ENCODE assay signal across 8 cellular contexts in the genomic region with DNA sequence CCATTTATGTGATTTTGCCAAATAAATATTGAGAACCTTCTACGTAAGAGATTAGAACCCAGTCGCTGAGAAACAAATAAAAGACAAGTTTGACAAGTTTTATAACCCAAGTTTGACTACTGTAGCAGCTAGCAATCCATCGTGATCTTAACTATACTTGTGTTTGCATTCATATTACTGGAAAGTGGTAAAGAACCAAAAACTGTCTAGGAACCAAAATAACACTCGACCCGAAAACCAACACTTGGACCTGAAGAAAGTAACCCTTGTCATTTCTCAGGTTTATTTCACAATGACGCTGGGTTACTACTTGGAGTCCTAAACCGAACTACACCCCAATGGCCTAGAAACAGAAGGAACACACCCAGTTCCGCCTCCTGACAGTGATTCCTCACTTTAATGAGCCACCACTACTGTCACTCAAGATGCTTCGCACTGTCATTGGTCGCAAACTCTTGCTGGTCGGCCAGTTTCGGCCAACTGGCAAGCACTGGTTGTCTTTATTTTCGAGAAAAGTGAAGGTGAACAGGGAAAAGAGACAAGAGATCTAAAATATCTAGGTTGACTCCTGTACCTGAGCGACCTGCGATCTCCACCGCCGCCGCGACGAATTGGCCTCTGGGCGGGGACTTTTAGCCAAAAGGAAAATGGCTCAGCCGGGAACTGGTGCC. TPM values are rescaled to one million over a fixed set of nuclear protein-coding genes. Genes with fewer than 3 reads are reported as not detected.
A peak's percentile ranks its signal among the peaks of the same experiment; 100 is the strongest.
DNase-seq lines count a peak whose midpoint lies in the region; ATAC-seq and TF ChIP-seq lines count a peak whose summit lies in the region.

No MANE protein-coding gene starts in this region.

- ATAC-seq in GM21786 (IDR thresholded peaks at IDR 0.05; ENCODE audit: unreplicated experiment): peak; percentile 96

- DNase-seq in DMS153 treated with DMSO at 0.1 percent for 48 hours (lab: John Stamatoyannopoulos, UW; ENCODE audit: unreplicated experiment) (peak; percentile 93), KG1 (lab: John Stamatoyannopoulos, UW) (peak; percentile 35)
- peak; percentile 78 to 79 for DNase-seq in activated T-cell treated with anti-CD3 and anti-CD28 coated beads, Interleukin-2, amount 50 U/mL, for 48 hours
- peak; percentile 45 to 49 for DNase-seq in stimulated activated CD8-positive, alpha-beta memory T cell treated with anti-CD3 and anti-CD28 coated beads, Interleukin-4, amount 100 ng/mL, for 4 hours (ENCODE audit: low read depth in 2 of 2, low spot score in 1 of 2)

- H3K4me1 ChIP-seq in esophagus (ENCODE audit: control insufficient read depth in 2 of 2, insufficient read depth in 2 of 2, low read length in 1 of 2) (no peaks in the 10 kb centered on the region), mucosa of rectum (ENCODE audit: control insufficient read depth in 2 of 2, insufficient read depth in 2 of 2, low read length in 2 of 2) (peaks cover 9 to 17% of the 10 kb centered on the region in 2 donors)

- H3K9ac ChIP-seq in mucosa of rectum (ENCODE audit: low read depth in 1 of 2, low read length in 2 of 2): peak overlapping the region; percentile 92 to 97

- H3K27me3 ChIP-seq in esophagus (ENCODE audit: control insufficient read depth in 1 of 2, insufficient read depth in 2 of 2, low read length in 2 of 2) (no peaks in the 10 kb centered on the region), mucosa of rectum (ENCODE audit: control insufficient read depth in 2 of 2, insufficient read depth in 2 of 2, low read length in 2 of 2) (no peaks in the 10 kb centered on the region)

- 1% methylated on average over 22 of the region's 22 CpGs for WGBS in esophagus, 2 donors

- H3K36me3 ChIP-seq in esophagus (ENCODE audit: control insufficient read depth in 2 of 2, insufficient read depth in 2 of 2, low read length in 1 of 2) (no peaks in the 10 kb centered on the region), mucosa of rectum (ENCODE audit: control insufficient read depth in 2 of 2, insufficient read depth in 2 of 2, low read length in 2 of 2) (no peaks in the 10 kb centered on the region)

- H3K4me3 ChIP-seq in esophagus (ENCODE audit: low read depth in 1 of 2, low read length in 2 of 2) (peak overlapping the region; percentile 87 to 94), mucosa of rectum (ENCODE audit: low read length in 2 of 2) (peak overlapping the region; percentile 98 to 99)

- H3K9me3 ChIP-seq in esophagus (ENCODE audit: control insufficient read depth in 2 of 2, insufficient read depth in 1 of 2, low read depth in 1 of 2, low read length in 1 of 2) (no peaks in the 10 kb centered on the region), mucosa of rectum (ENCODE audit: control insufficient read depth in 2 of 2, low read length in 2 of 2) (no peaks in the 10 kb centered on the region)

- peak overlapping the region; percentile 99 to 100 for H3K27ac ChIP-seq in esophagus (ENCODE audit: low read depth in 2 of 2, low read length in 1 of 2)
- H3K27ac ChIP-seq in mucosa of rectum (ENCODE audit: low read depth in 2 of 2, low read length in 2 of 2): peak overlapping the region; percentile 93 to 98

TF ChIP-seq in PFSK-1, 5 proteins besides CTCF, POLR2A, EP300 and RAD21:
- TF ChIP-seq POLR2AphosphoS5 (IDR thresholded peaks at IDR 0.05; ENCODE audit: low read depth, low read length) (no peak), SIN3A (IDR thresholded peaks at IDR 0.05; ENCODE audit: borderline replicate concordance, insufficient read depth, low read length) (0 out of 2 replicates have a peak, but pooled peaks have one; percentile 13), FOXP2 (optimal IDR thresholded peaks at IDR 0.05; ENCODE audit: borderline replicate concordance, extremely low read depth, extremely low read length, insufficient read depth) (no peak)

RNA-seq across cellular contexts. Expression of gene FBXO8, which starts 0.5 kb away (rescaled TPM):
- 6.0 TPM for polyA plus RNA-seq in PFSK-1 (2012; ENCODE audit: insufficient read length, low read depth)
- 10 to 100 TPM; 15.6 to 17.9 TPM for polyA plus RNA-seq in esophagus

RNA-seq across cellular contexts. Expression of gene CEP44, which starts 0.7 kb away (rescaled TPM):
- 2.0 TPM for polyA plus RNA-seq in PFSK-1 (2012; ENCODE audit: insufficient read length, low read depth)
- polyA plus RNA-seq in esophagus: 1 to 10 TPM; 4.5 to 5.9 TPM

Comparison
In these comparisons a context has a peak if more than half of its experiments do, and no peak if none do; other contexts are left out.
1. Peak in every context shown above with its lines: DNase-seq, ATAC-seq, H3K4me3 ChIP-seq and H3K27ac ChIP-seq.
2. DNase-seq: peak in every context shown above with its lines; median percentile 93 in DMS153 treated with DMSO at 0.1 percent for 48 hours; 78 in activated T-cell treated with anti-CD3 and anti-CD28 coated beads, Interleukin-2, amount 50 U/mL, for 48 hours; 47 in stimulated activated CD8-positive, alpha-beta memory T cell treated with anti-CD3 and anti-CD28 coated beads, Interleukin-4, amount 100 ng/mL, for 4 hours; 35 in KG1.